ENCODE assay signal across 13 cellular contexts in genomic region chr10:28940158-28940888, GRCh38.
DNase-seq lines count a peak whose midpoint lies in the region; ATAC-seq and TF ChIP-seq lines count a peak whose summit lies in the region.
"Had no signal": no experiment of that assay in that cellular context is flagged by ENCODE, and none has a peak within 500 bp of the region (broad histone marks: within the 10 kb centered on the region; RNA-seq: fewer than 3 reads in every experiment).

No MANE protein-coding gene starts in this region.

- ATAC-seq in right lobe of liver (peak; percentile 59 to 73 (median 66)), HG03354 (IDR thresholded peaks at IDR 0.05; ENCODE audit: poor library complexity, severe bottlenecking, unreplicated experiment) (no peak)

- TF ChIP-seq POLR2A in right lobe of liver (IDR thresholded peaks at IDR 0.05): no peak

- no peaks in the 10 kb centered on the region for H3K27me3 ChIP-seq in SJSA1 (replicated peaks)
- H3K27me3 ChIP-seq in right lobe of liver: no peaks in the 10 kb centered on the region
- H3K27me3 ChIP-seq: BLaER1 treated with 17β-estradiol and CSF1 and Interleukin-3, amounts not matched to agents 10 nM and 100 nM had no signal

- DNase-seq in COLO668 (lab: John Stamatoyannopoulos, UW; ENCODE audit: unreplicated experiment) (peak; percentile 6), NCI-H128 (lab: John Stamatoyannopoulos, UW; ENCODE audit: unreplicated experiment) (peak; percentile 38), SJSA1 (ENCODE audit: low read depth in 1 of 2, low spot score in 2 of 2) (peak in 1 of 2 experiments; percentile 69), right lobe of liver (no peak), AG08396 (ENCODE audit: low spot score) (no peak), NOMO-1 treated with DMSO at 0.1 percent for 48 hours (lab: John Stamatoyannopoulos, UW; ENCODE audit: unreplicated experiment) (no peak), KBM-7 (no peak)
- DNase-seq: activated B cell treated with CpG ODN at 0.5 μM for 24 hours, activated T-cell treated with anti-CD3 and anti-CD28 coated beads for 4 hours, NCI-H1694 treated with DMSO at 0.1 percent for 48 hours had no signal

- H3K4me3 ChIP-seq in SJSA1 (no peak overlapping the region), right lobe of liver (peak overlapping the region in 1 of 3 donors; percentile 43)
- H3K4me3 ChIP-seq: BLaER1 treated with 17β-estradiol and CSF1 and Interleukin-3, amounts not matched to agents 10 nM and 100 nM; skin epidermis had no signal

- H3K9me3 ChIP-seq in SJSA1 (replicated peaks) (no peaks in the 10 kb centered on the region), right lobe of liver (no peaks in the 10 kb centered on the region)

- intact Hi-C loops in right lobe of liver (cut with DNase I): no loop called here

- H3K36me3 ChIP-seq in SJSA1: no peaks in the 10 kb centered on the region
- no peaks in the 10 kb centered on the region for H3K36me3 ChIP-seq in right lobe of liver
- H3K36me3 ChIP-seq: BLaER1 treated with 17β-estradiol and CSF1 and Interleukin-3, amounts not matched to agents 10 nM and 100 nM had no signal

- H3K27ac ChIP-seq in SJSA1 (peak overlapping the region; percentile 89), right lobe of liver (peak overlapping the region; percentile 13 to 47 (median 33))
- H3K27ac ChIP-seq: BLaER1 treated with 17β-estradiol and CSF1 and Interleukin-3, amounts not matched to agents 10 nM and 100 nM; skin epidermis had no signal

- TF ChIP-seq CTCF in right lobe of liver (IDR thresholded peaks at IDR 0.05): no peak

- WGBS in right lobe of liver (ENCODE audit: insufficient coverage, low coverage, low lambda C conversion rate, missing lambda C conversion rate): 9% methylated on average over 8 of the region's 8 CpGs

- H3K4me1 ChIP-seq in SJSA1 (replicated peaks): peaks cover 27% of the 10 kb centered on the region
- H3K4me1 ChIP-seq in right lobe of liver: peaks cover 0 to 33% (median 14%) of the 10 kb centered on the region in 4 donors

- in situ Hi-C loops in KBM-7 (cut with MboI; ENCODE audit: low pct_unique_long_range_greater_than_20kb, low sequenced_read_pairs): no loop called here

Comparison
In these comparisons a context has a peak if more than half of its experiments do, and no peak if none do; other contexts are left out.
1. DNase-seq: peak in COLO668 (single experiment) and NCI-H128 (single experiment); none in right lobe of liver (0 of 3), AG08396 (single experiment), NOMO-1 treated with DMSO at 0.1 percent for 48 hours (single experiment) and KBM-7 (single experiment).